Comparison of ENCODE assay signal across 8 cellular contexts in genomic region chr12:19440019-19440858, GRCh38. TPM values are rescaled to one million over a fixed set of nuclear protein-coding genes. Genes with fewer than 3 reads are reported as not detected.
DNase-seq lines count a peak whose midpoint lies in the region; ATAC-seq and TF ChIP-seq lines count a peak whose summit lies in the region.

No MANE protein-coding gene starts in this region.

- H3K36me3 ChIP-seq in H7 (replicated peaks; ENCODE audit: control insufficient read depth, insufficient read depth, low read length) (no peaks in the 10 kb centered on the region), MM.1S (replicated peaks; ENCODE audit: insufficient read depth, low read length) (no peaks in the 10 kb centered on the region)

- peaks cover 44% of the 10 kb centered on the region for H3K4me1 Mint-ChIP-seq in activated B cell treated with CpG ODN at 0.5 μM for 24 hours

- peak overlapping the region; percentile 99 for H3K4me3 Mint-ChIP-seq in activated B cell treated with CpG ODN at 0.5 μM for 24 hours

- POLR2A ChIA-PET in activated B cell treated with CpG ODN at 0.5 μM for 24 hours (lab: Charles Lee): interaction anchor here (0.6 kb wide), 3 partner anchors 10 to 93 kb away, joined by 3 to 6 read pairs (median 4); no protein-coding TSS in a partner anchor

- peaks cover 22% of the 10 kb centered on the region for H3K36me3 Mint-ChIP-seq in activated B cell treated with CpG ODN at 0.5 μM for 24 hours (ENCODE audit: low read depth)

- peak overlapping the region; percentile 52 for H3K4me2 ChIP-seq in MM.1S (ENCODE audit: low read depth, low read length)

- H4K20me1 ChIP-seq in MM.1S (ENCODE audit: insufficient read depth, low read length): no peaks in the 10 kb centered on the region

- no peaks in the 10 kb centered on the region for H3K9me3 ChIP-seq in MM.1S (replicated peaks; ENCODE audit: insufficient read depth, low read length)

- DNase-seq in H7 (peak; percentile 81), MM.1S (peak; percentile 32), activated B cell treated with CpG ODN at 0.5 μM for 24 hours (peak; percentile 62), cardiac fibroblast (ENCODE audit: low read depth in 2 of 2) (peak; percentile 49 to 58), islet precursor cell (peak; percentile 82), cortex of kidney (lab: John Stamatoyannopoulos, UW) (no peak)
- peak; percentile 25 to 42 for DNase-seq in stimulated activated CD4-positive, alpha-beta T cell treated with anti-CD3 and anti-CD28 coated beads, Interleukin-15, amount 100 ng/mL, for 1 hour (ENCODE audit: low read depth in 1 of 2, low spot score in 1 of 2)

- peak; percentile 20 for ATAC-seq in activated B cell treated with CpG ODN at 0.5 μM for 24 hours (ENCODE audit: low read depth)

- H3K4me3 ChIP-seq in GM08714 (ENCODE audit: low read length) (peak overlapping the region; percentile 93), H7 (ENCODE audit: insufficient read depth, low read depth, low read length) (peak overlapping the region; percentile 94), MM.1S (ENCODE audit: low read length) (peak overlapping the region; percentile 99), cardiac fibroblast (replicated peaks in 1 of 2; ENCODE audit: low read depth in 2 of 2, low read length in 2 of 2) (peak overlapping the region; percentile 96 to 97)

- 0 out of 2 replicates have a peak, but pooled peaks cover 5% of the 10 kb centered on the region for H3K4me1 ChIP-seq in MM.1S (ENCODE audit: low read length)

- H3K27me3 ChIP-seq in H7 (ENCODE audit: control insufficient read depth, insufficient read depth, low read length): no peaks in the 10 kb centered on the region
- H3K27me3 ChIP-seq in MM.1S (replicated peaks; ENCODE audit: insufficient read depth, low read length): no peaks in the 10 kb centered on the region

- no peak for TF ChIP-seq CTCF in MM.1S (IDR thresholded peaks at IDR 0.05; ENCODE audit: low read length)
- TF ChIP-seq CTCF in activated B cell treated with CpG ODN at 0.5 μM for 24 hours (IDR thresholded peaks at IDR 0.05): no peak
- no peak for TF ChIP-seq CTCF in cardiac fibroblast (IDR thresholded peaks at IDR 0.05; ENCODE audit: low read depth, low read length)

- H3K9me2 ChIP-seq in MM.1S (replicated peaks; ENCODE audit: insufficient read depth, low read length): no peaks in the 10 kb centered on the region

- H3K79me2 ChIP-seq in MM.1S (ENCODE audit: low read length): peaks cover 55% of the 10 kb centered on the region

- H3K27ac ChIP-seq in MM.1S (ENCODE audit: low read length): peak overlapping the region; percentile 42; the same call in 1 of the 2 replicates

- no peaks in the 10 kb centered on the region for H3K9me3 Mint-ChIP-seq in activated B cell treated with CpG ODN at 0.5 μM for 24 hours

- no peaks in the 10 kb centered on the region for H3K27me3 Mint-ChIP-seq in activated B cell treated with CpG ODN at 0.5 μM for 24 hours

- peak overlapping the region; percentile 86 for H2AFZ ChIP-seq in MM.1S (ENCODE audit: low read length)

- peak overlapping the region; percentile 91 for H3K9ac ChIP-seq in MM.1S (ENCODE audit: low read length)

- intact Hi-C loops in activated B cell treated with CpG ODN at 0.5 μM for 24 hours (cut with micrococcal nuclease): loop anchor here (2.0 to 5.0 kb wide), 3 partner anchors 17 to 1997 kb away; partner anchors contain the start of gene PYROXD1

- H3K27ac Mint-ChIP-seq in activated B cell treated with CpG ODN at 0.5 μM for 24 hours: peak overlapping the region; percentile 92

- CTCF ChIA-PET in activated B cell treated with CpG ODN at 0.5 μM for 24 hours (lab: Charles Lee): no interaction called here

- H3F3A ChIP-seq in MM.1S (ENCODE audit: insufficient read depth, low read length): peaks cover 13% of the 10 kb centered on the region

RNA-seq across cellular contexts. Expression of gene AEBP2, which starts 0.9 kb away (rescaled TPM):
- 12.3 and 22.5 TPM in 2 replicates for total RNA-seq in H7 (2014; rRNA removed; shearing (Covaris generic))
- total RNA-seq in activated B cell treated with CpG ODN at 0.5 μM for 24 hours: 44.8 and 51.0 TPM in 2 replicates
